ENCODE assay signal across 8 cellular contexts in the genomic region with DNA sequence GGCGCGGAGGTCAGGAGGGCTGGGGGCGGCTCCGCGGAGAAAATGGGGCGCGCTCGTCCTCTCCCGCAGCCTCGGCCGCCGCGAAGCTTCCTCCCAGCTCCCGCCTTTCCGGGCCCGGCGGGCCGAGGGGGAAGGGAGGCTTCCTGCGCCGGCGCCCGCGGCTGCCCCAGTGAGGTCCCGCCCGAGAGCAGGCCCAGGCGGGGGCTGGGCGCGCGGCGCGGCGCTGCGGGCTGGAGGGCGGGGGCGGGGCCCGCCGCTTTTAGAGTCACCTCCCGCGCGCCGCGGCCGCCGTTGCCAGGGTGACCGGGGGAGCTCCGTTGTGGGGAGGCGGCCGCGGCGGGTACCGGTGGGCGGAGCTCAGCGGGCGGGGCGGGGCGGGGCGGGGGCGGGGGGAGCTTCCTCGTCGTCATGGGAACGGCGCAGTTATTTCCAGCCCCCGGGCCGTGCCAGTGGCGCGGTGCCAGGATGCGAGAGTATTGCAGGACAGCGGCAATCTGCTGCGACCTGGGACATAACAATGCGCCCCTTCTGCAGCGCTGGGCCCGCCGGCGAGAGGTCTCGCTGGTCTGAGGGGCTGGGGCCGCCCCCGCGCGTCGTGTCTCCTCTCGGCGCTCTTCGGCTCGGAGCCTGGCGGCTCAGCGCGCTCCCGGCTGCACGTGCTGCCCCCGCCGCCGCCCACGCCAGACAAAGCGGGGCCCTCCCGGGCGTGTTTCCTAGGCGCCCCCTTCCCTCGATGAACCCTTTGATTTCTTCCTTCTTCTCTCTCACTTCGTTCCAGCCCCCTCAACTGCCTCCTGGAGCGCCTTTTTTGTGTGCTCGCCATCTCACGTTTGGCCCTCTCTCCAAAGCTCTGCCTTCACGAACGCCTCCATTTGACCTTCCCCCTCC. TPM values are rescaled to one million over a fixed set of nuclear protein-coding genes. Genes with fewer than 3 reads are reported as not detected.
DNase-seq lines count a peak whose midpoint lies in the region; ATAC-seq and TF ChIP-seq lines count a peak whose summit lies in the region.

No MANE protein-coding gene starts in this region.

- no peak for TF ChIP-seq CTCF in endodermal cell (conservative IDR thresholded peaks at IDR 0.05)
- TF ChIP-seq CTCF in mesothelial cell of epicardium (IDR thresholded peaks at IDR 0.05; ENCODE audit: unreplicated experiment) = no peak

- peaks cover 44% of the 10 kb centered on the region for H3K27me3 ChIP-seq in endodermal cell (ENCODE audit: control insufficient read depth, insufficient read depth, low read length, poor library complexity, severe bottlenecking)

- ATAC-seq in GM21360 (IDR thresholded peaks at IDR 0.05; ENCODE audit: unreplicated experiment) = peak; percentile 80

- H3K36me3 ChIP-seq in endodermal cell (ENCODE audit: control insufficient read depth, insufficient read depth, low read length) = no peaks in the 10 kb centered on the region

- H3K9me3 Mint-ChIP-seq in endodermal cell (no peaks in the 10 kb centered on the region), mesothelial cell of epicardium (no peaks in the 10 kb centered on the region)

- peak overlapping the region; percentile 78 for H3K4me3 ChIP-seq in endodermal cell (ENCODE audit: low read length)

- peak overlapping the region; percentile 76 for H3K9ac ChIP-seq in endodermal cell (ENCODE audit: extremely low read depth, low read length, poor library complexity, severe bottlenecking)

- peak overlapping the region; percentile 77 for H3K4me3 Mint-ChIP-seq in endodermal cell
- H3K4me3 Mint-ChIP-seq in mesothelial cell of epicardium = peak overlapping the region; percentile 87

- peak overlapping the region; percentile 98 for H3K27ac ChIP-seq in endodermal cell (ENCODE audit: low read depth, low read length)

- H3K36me3 Mint-ChIP-seq in endodermal cell (ENCODE audit: low read depth) (no peaks in the 10 kb centered on the region), mesothelial cell of epicardium (no peaks in the 10 kb centered on the region)

- H3K4me1 Mint-ChIP-seq in endodermal cell (peaks cover 60% of the 10 kb centered on the region), mesothelial cell of epicardium (peaks cover 66% of the 10 kb centered on the region)

- WGBS in endodermal cell (ENCODE audit: insufficient coverage in 1 of 2, insufficient read length in 1 of 2), 2 experiments = 1 to 4% methylated on average over 32 to 104 of the region's 104 CpGs

- H3K27ac Mint-ChIP-seq in endodermal cell (peak overlapping the region; percentile 23), mesothelial cell of epicardium (peak overlapping the region; percentile 96)

- DNase-seq in CMK (ENCODE audit: low read depth) (peak; percentile 71), HUDEP-2 (lab: John Stamatoyannopoulos, UW; ENCODE audit: unreplicated experiment in 76 of 76) (peak in 75 of 76 experiments; percentile 34 to 95 (median 86)), NOMO-1 treated with dmso at 0.1 percent for 144 hours (lab: John Stamatoyannopoulos, UW; ENCODE audit: unreplicated experiment) (peak; percentile 95), endodermal cell (peak; percentile 95), mesothelial cell of epicardium (ENCODE audit: low spot score in 2 of 2, unreplicated experiment in 2 of 2) (peak; percentile 89 to 92)
- DNase-seq in activated CD8-positive, alpha-beta memory T cell treated with anti-CD3 and anti-CD28 coated beads, Interleukin-2, amount 50 U/mL, for 24 hours (ENCODE audit: extremely low read depth) = peak; percentile 77
- peak; percentile 91 for DNase-seq in stimulated activated CD8-positive, alpha-beta memory T cell treated with anti-CD3 and anti-CD28 coated beads, Interleukin-15, amount 100 ng/mL, for 4 hours (ENCODE audit: low read depth in 2 of 2)

- no peaks in the 10 kb centered on the region for H3K9me3 ChIP-seq in endodermal cell (ENCODE audit: control insufficient read depth, low read length)

- peaks cover 13% of the 10 kb centered on the region for H3K4me1 ChIP-seq in endodermal cell (ENCODE audit: control insufficient read depth, insufficient read depth, low read length)

- peaks cover 59% of the 10 kb centered on the region for H3K27me3 Mint-ChIP-seq in endodermal cell (ENCODE audit: insufficient read depth)
- H3K27me3 Mint-ChIP-seq in mesothelial cell of epicardium (ENCODE audit: low read depth) = no peaks in the 10 kb centered on the region

RNA-seq across cellular contexts. Expression of a gene that starts 16.9 kb away (rescaled TPM):
- total RNA-seq in endodermal cell (10 to 100 TPM; 13.2 to 21.2 TPM), mesothelial cell of epicardium (12.9 to 14.1 TPM (median 13.4 TPM) in 3 replicates)
- polyA plus RNA-seq in endodermal cell (2013, experiment 1 of 2) = 16.8 TPM
- 18.5 TPM for polyA plus RNA-seq in endodermal cell (2013, experiment 2 of 2)

Comparison
In these comparisons a context has a peak if more than half of its experiments do, and no peak if none do; other contexts are left out.
1. Peak in every context shown above with its lines: DNase-seq, ATAC-seq, H3K4me3 ChIP-seq and H3K27ac ChIP-seq.